Comparison of ENCODE assay signal across 1 cellular context in genomic region chr12:120301962-120302815, GRCh38.
TF ChIP-seq lines count a peak whose summit lies in the region.

TSS of gene SIRT4 (plus strand) at chr12:120302321. CDS start at chr12:120303562, 1,241 bp downstream.

TF ChIP-seq in GM12878, 131 proteins besides CTCF, POLR2A, EP300 and RAD21 (continued from another document and continues in another):
- peak; percentile 34 for TF ChIP-seq E4F1 (IDR thresholded peaks at IDR 0.05; ENCODE audit: borderline replicate concordance, partially characterized antibody)
- no peak for TF ChIP-seq KDM1A (IDR thresholded peaks at IDR 0.05; ENCODE audit: borderline replicate concordance)
- no peak for TF ChIP-seq POLR2AphosphoS2 (IDR thresholded peaks at IDR 0.05; ENCODE audit: low read depth, low read length)
- TF ChIP-seq ETV6 (conservative IDR thresholded peaks at IDR 0.05 in 1 of 2, IDR thresholded peaks at IDR 0.05 in 1 of 2; ENCODE audit: borderline replicate concordance in 1 of 2, low read depth in 1 of 2): no peak
- TF ChIP-seq MYB (IDR thresholded peaks at IDR 0.05; ENCODE audit: borderline replicate concordance, low read depth, low read length): 0 out of 2 replicates have a peak, but pooled peaks have one; percentile 20
- TF ChIP-seq BRCA1 (IDR thresholded peaks at IDR 0.05; ENCODE audit: low read depth, low read length): no peak
- TF ChIP-seq ZBTB11 (CRISPR knock-in tag; IDR thresholded peaks at IDR 0.05): no peak
- peak; percentile 32; the same call in 1 of the 2 replicates for TF ChIP-seq NR2C1 (IDR thresholded peaks at IDR 0.05)
- peak; percentile 96 for TF ChIP-seq RUNX3 (IDR thresholded peaks at IDR 0.05; ENCODE audit: low read length)
- no peak for TF ChIP-seq HSF1 (IDR thresholded peaks at IDR 0.05; ENCODE audit: low read depth, low read length)
- TF ChIP-seq ZBTB33 (IDR thresholded peaks at IDR 0.05): no peak
- peak; percentile 36 to 64; a peak in 3 of 4 replicates for TF ChIP-seq IKZF2 (IDR thresholded peaks at IDR 0.05)
- no peak for TF ChIP-seq SREBF2 (IDR thresholded peaks at IDR 0.05; ENCODE audit: low read length)
- TF ChIP-seq CBX3 (IDR thresholded peaks at IDR 0.05; ENCODE audit: borderline replicate concordance, low read depth): no peak
- TF ChIP-seq POLR2AphosphoS5 (IDR thresholded peaks at IDR 0.05; ENCODE audit: low read length): no peak
- TF ChIP-seq TAF1 (IDR thresholded peaks at IDR 0.05; ENCODE audit: borderline replicate concordance, low read depth, low read length): no peak
- peak; percentile 86 for TF ChIP-seq CREM (IDR thresholded peaks at IDR 0.05; ENCODE audit: low read depth)
- no peak; the same call in 1 of the 2 replicates for TF ChIP-seq PAX5 (IDR thresholded peaks at IDR 0.05; ENCODE audit: borderline replicate concordance, low read depth, low read length)
- TF ChIP-seq ZNF384 (IDR thresholded peaks at IDR 0.05; ENCODE audit: borderline replicate concordance, low read depth, low read length): 0 out of 2 replicates have a peak, but pooled peaks have one; percentile 4
- peak; percentile 97 for TF ChIP-seq KLF5 (IDR thresholded peaks at IDR 0.05; ENCODE audit: partially characterized antibody)
- TF ChIP-seq HCFC1 (IDR thresholded peaks at IDR 0.05; ENCODE audit: low read length): peak; percentile 94
- peak; percentile 32; the same call in 1 of the 2 replicates for TF ChIP-seq ATF3 (IDR thresholded peaks at IDR 0.05; ENCODE audit: borderline replicate concordance, extremely low read depth, low read depth, low read length)
- no peak for TF ChIP-seq PRDM15 (CRISPR knock-in tag; IDR thresholded peaks at IDR 0.05)
- no peak for TF ChIP-seq MEF2A (IDR thresholded peaks at IDR 0.05; ENCODE audit: insufficient read depth, low read depth, low read length)
- TF ChIP-seq ESRRA (IDR thresholded peaks at IDR 0.05; ENCODE audit: low read length): no peak
- no peak for TF ChIP-seq ZSCAN29 (IDR thresholded peaks at IDR 0.05)
- peak; percentile 70; the same call in 1 of the 2 replicates for TF ChIP-seq RB1 (IDR thresholded peaks at IDR 0.05; ENCODE audit: borderline replicate concordance)
- no peak for TF ChIP-seq IRF5 (IDR thresholded peaks at IDR 0.05; ENCODE audit: borderline replicate concordance)
- no peak for TF ChIP-seq ZNF592 (IDR thresholded peaks at IDR 0.05)
- TF ChIP-seq NR2F1 (conservative IDR thresholded peaks at IDR 0.05): peak; percentile 31; the same call in 1 of the 2 replicates
- peak; percentile 82 for TF ChIP-seq ZNF687 (IDR thresholded peaks at IDR 0.05)
